In the genomic region with DNA sequence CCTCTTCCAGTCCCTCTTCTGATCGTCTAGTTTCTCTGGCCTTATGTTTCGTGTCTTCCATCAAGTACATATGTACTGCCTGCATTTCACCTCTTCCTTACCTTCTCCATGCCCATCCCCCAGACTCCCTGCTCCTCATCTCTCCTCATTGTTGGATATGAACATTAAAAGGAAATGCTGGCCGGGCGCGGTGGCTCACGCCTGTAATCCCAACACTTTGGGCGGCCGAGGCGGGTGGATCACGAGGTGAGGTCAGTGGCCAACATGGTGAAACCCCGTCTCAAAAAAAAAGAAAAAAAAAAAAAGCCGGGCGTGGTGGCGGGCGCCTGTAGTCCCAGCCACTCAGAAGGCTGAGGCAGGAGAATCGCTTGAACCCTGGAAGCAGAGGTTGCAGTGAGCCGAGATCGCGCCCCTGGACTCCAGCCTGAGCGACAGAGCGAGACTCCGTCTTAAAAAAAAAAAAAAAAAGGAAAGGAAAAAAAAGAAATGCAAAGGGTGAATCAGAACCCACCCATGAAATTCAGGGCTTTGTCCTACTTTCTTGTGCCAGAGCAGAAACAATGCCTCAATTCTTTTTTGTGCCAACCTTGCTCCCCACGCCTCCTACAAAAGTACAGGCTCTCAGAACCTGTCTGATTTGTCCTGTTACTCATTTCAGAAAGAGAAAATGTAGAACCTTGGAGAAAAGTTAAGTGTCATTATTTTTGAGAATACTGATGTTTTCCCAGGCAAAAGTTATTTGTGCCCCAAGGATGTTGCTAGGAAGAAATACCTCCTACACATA, we compare ENCODE assay signal across 1 cellular context.
TF ChIP-seq lines count a peak whose summit lies in the region.

No MANE protein-coding gene starts in this region.

TF ChIP-seq in K562, 482 proteins besides CTCF, POLR2A, EP300 and RAD21 (continued from another document):
- TF ChIP-seq, protein P1, sequence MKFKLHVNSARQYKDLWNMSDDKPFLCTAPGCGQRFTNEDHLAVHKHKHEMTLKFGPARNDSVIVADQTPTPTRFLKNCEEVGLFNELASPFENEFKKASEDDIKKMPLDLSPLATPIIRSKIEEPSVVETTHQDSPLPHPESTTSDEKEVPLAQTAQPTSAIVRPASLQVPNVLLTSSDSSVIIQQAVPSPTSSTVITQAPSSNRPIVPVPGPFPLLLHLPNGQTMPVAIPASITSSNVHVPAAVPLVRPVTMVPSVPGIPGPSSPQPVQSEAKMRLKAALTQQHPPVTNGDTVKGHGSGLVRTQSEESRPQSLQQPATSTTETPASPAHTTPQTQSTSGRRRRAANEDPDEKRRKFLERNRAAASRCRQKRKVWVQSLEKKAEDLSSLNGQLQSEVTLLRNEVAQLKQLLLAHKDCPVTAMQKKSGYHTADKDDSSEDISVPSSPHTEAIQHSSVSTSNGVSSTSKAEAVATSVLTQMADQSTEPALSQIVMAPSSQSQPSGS (CRISPR knock-in tag; IDR thresholded peaks at IDR 0.05): no peak
- TF ChIP-seq, protein P2, sequence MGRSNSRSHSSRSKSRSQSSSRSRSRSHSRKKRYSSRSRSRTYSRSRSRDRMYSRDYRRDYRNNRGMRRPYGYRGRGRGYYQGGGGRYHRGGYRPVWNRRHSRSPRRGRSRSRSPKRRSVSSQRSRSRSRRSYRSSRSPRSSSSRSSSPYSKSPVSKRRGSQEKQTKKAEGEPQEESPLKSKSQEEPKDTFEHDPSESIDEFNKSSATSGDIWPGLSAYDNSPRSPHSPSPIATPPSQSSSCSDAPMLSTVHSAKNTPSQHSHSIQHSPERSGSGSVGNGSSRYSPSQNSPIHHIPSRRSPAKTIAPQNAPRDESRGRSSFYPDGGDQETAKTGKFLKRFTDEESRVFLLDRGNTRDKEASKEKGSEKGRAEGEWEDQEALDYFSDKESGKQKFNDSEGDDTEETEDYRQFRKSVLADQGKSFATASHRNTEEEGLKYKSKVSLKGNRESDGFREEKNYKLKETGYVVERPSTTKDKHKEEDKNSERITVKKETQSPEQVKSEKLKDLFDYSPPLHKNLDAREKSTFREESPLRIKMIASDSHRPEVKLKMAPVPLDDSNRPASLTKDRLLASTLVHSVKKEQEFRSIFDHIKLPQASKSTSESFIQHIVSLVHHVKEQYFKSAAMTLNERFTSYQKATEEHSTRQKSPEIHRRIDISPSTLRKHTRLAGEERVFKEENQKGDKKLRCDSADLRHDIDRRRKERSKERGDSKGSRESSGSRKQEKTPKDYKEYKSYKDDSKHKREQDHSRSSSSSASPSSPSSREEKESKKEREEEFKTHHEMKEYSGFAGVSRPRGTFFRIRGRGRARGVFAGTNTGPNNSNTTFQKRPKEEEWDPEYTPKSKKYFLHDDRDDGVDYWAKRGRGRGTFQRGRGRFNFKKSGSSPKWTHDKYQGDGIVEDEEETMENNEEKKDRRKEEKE (IDR thresholded peaks at IDR 0.05; ENCODE audit: borderline replicate concordance in 1 of 2, control insufficient read depth in 1 of 2, low read depth in 2 of 2, low read length in 1 of 2): no peak
- no peak for TF ChIP-seq CBX3 (IDR thresholded peaks at IDR 0.05; ENCODE audit: borderline replicate concordance in 1 of 2, low read length in 2 of 2)
- no peak for TF ChIP-seq TOE1 (IDR thresholded peaks at IDR 0.05; ENCODE audit: borderline replicate concordance)
- no peak for TF ChIP-seq TOE1 (CRISPR knock-in tag; IDR thresholded peaks at IDR 0.05; ENCODE audit: borderline replicate concordance, low read depth)
- TF ChIP-seq C11orf30 (IDR thresholded peaks at IDR 0.05; ENCODE audit: low read depth): no peak
- no peak for TF ChIP-seq RBM17 (IDR thresholded peaks at IDR 0.05; ENCODE audit: borderline replicate concordance, low read depth, low read length)
- TF ChIP-seq ZC3H8 (IDR thresholded peaks at IDR 0.05): no peak
- TF ChIP-seq MBD2 (IDR thresholded peaks at IDR 0.05; ENCODE audit: borderline replicate concordance, low read depth): no peak
- no peak for TF ChIP-seq SRSF1 (IDR thresholded peaks at IDR 0.05; ENCODE audit: low read depth, low read length)
- TF ChIP-seq ATF7 (IDR thresholded peaks at IDR 0.05): no peak
- TF ChIP-seq, protein P3, sequence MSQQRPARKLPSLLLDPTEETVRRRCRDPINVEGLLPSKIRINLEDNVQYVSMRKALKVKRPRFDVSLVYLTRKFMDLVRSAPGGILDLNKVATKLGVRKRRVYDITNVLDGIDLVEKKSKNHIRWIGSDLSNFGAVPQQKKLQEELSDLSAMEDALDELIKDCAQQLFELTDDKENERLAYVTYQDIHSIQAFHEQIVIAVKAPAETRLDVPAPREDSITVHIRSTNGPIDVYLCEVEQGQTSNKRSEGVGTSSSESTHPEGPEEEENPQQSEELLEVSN (IDR thresholded peaks at IDR 0.05; ENCODE audit: borderline replicate concordance in 1 of 2, extremely low read depth in 1 of 2, insufficient read depth in 1 of 2, insufficient read length in 1 of 2, low read depth in 1 of 2, low read length in 1 of 2, poor library complexity in 1 of 2, severe bottlenecking in 1 of 2): no peak
